In genomic region chrX:130577431-130577830, GRCh38 we compare ENCODE assay signal across 33 cellular contexts.
"Had no signal": no experiment of that assay in that cellular context is flagged by ENCODE, and none has a peak within 500 bp of the region (broad histone marks: within the 10 kb centered on the region; RNA-seq: fewer than 3 reads in every experiment).

No MANE protein-coding gene starts in this region.

- H3K36me3 ChIP-seq: ascending aorta, brain microvascular endothelial cell, breast epithelium had no signal

- H3K27ac ChIP-seq: ascending aorta, body of pancreas, brain microvascular endothelial cell, breast epithelium, VCaP had no signal

- H3K27me3 ChIP-seq: ascending aorta, body of pancreas, brain microvascular endothelial cell had no signal

- FAIRE-seq: TTC549 had no signal

- H3K4me1 ChIP-seq: ascending aorta, body of pancreas, breast epithelium had no signal

- ATAC-seq: activated CD4-positive, alpha-beta T cell treated with anti-CD3 and anti-CD28 coated beads for 36 hours; activated CD4-positive, CD25-positive, alpha-beta regulatory T cell treated with anti-CD3 and anti-CD28 coated beads, Interleukin-2, amount 50 U/mL, for 24 hours; activated CD8-positive, alpha-beta memory T cell treated with anti-CD3 and anti-CD28 coated beads, Interleukin-2, amount 10 ng/mL, durations not matched to agents 7 days and 5 days; activated CD8-positive, alpha-beta T cell treated with anti-CD3 and anti-CD28 coated beads, Interleukin-2, amount 10 ng/mL, durations not matched to agents 7 days and 5 days; activated naive CD8-positive, alpha-beta T cell treated with anti-CD3 and anti-CD28 coated beads, Interleukin-2, amount 50 U/mL, for 24 hours; body of pancreas; WTC11 had no signal

- H3K9me3 ChIP-seq: ascending aorta, body of pancreas, breast epithelium had no signal

- H3K4me3 ChIP-seq: ascending aorta, body of pancreas, breast epithelium had no signal

- DNase-seq: activated CD4-positive, alpha-beta memory T cell treated with anti-CD3 and anti-CD28 coated beads, Interleukin-2, amount 10 ng/mL, durations not matched to agents 7 days and 5 days; activated CD4-positive, alpha-beta T cell treated with anti-CD3 and anti-CD28 coated beads for 1 hour; activated CD4-positive, alpha-beta T cell treated with anti-CD3 and anti-CD28 coated beads for 36 hours; activated CD4-positive, alpha-beta T cell treated with anti-CD3 and anti-CD28 coated beads for 48 hours; activated CD4-positive, alpha-beta T cell treated with anti-CD3 and anti-CD28 coated beads, Interleukin-2, amount 10 ng/mL, durations not matched to agents 7 days and 5 days; activated CD4-positive, alpha-beta T cell treated with anti-CD3 and anti-CD28 coated beads, Interleukin-2, amount 50 U/mL, for 48 hours; activated CD4-positive, CD25-positive, alpha-beta regulatory T cell; activated CD8-positive, alpha-beta memory T cell treated with anti-CD3 and anti-CD28 coated beads for 24 hours; activated CD8-positive, alpha-beta memory T cell treated with anti-CD3 and anti-CD28 coated beads, Interleukin-2, amount 10 ng/mL, durations not matched to agents 7 days and 5 days; activated CD8-positive, alpha-beta memory T cell treated with anti-CD3 and anti-CD28 coated beads, Interleukin-2, amount 50 U/mL, for 48 hours; activated CD8-positive, alpha-beta T cell treated with anti-CD3 and anti-CD28 coated beads, Interleukin-2, amount 10 ng/mL, durations not matched to agents 7 days and 5 days; activated effector memory CD4-positive, alpha-beta T cell treated with Interleukin-2 at 50 U/mL for 16 hours; activated gamma-delta T cell; activated naive CD4-positive, alpha-beta T cell treated with anti-CD3 and anti-CD28 coated beads, Interleukin-2, amount 10 ng/mL, durations not matched to agents 7 days and 5 days; activated naive CD4-positive, alpha-beta T cell treated with Interleukin-2 at 50 U/mL for 16 hours; activated naive CD8-positive, alpha-beta T cell treated with anti-CD3 and anti-CD28 coated beads, Interleukin-2, amount 10 ng/mL, durations not matched to agents 7 days and 5 days; activated naive CD8-positive, alpha-beta T cell treated with anti-CD3 and anti-CD28 coated beads, Interleukin-2, amount 50 U/mL, for 24 hours; activated T-cell treated with anti-CD3 and anti-CD28 coated beads, Interleukin-2, amount 50 U/mL, for 24 hours; activated T-cell treated with anti-CD3 and anti-CD28 coated beads, Interleukin-2, amount 50 U/mL, for 48 hours; amygdala; anterior cingulate cortex; body of pancreas; brain microvascular endothelial cell; central memory CD4-positive, alpha-beta T cell; T-helper 1 cell; T-helper 2 cell; T-helper 9 cell had no signal
